In the genomic region with DNA sequence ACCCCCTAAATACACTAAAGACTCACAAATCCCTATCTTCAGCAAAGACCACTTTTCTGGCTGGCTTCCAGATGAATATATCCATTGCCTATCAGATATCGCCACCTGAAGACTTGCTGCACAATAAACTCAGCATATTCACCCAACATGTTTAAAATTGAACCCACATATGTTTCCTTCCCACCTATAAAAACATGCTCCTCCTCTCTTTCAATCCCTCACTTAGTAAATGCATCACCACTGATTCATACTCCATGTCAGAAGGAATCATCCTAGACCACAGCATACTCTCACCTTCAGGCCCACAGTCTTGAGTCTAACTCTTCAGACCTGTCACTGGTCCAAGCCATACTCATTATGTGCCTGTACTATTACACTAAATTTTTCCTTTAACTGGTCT, we compare ENCODE assay signal across 17 cellular contexts. TPM values are rescaled to one million over a fixed set of nuclear protein-coding genes. Genes with fewer than 3 reads are reported as not detected.
DNase-seq lines count a peak whose midpoint lies in the region; ATAC-seq, FAIRE-seq and TF ChIP-seq lines count a peak whose summit lies in the region.
"Had no signal": no experiment of that assay in that cellular context is flagged by ENCODE, and none has a peak within 500 bp of the region (broad histone marks: within the 10 kb centered on the region; RNA-seq: fewer than 3 reads in every experiment).

No MANE protein-coding gene starts in this region.

- no peaks in the 10 kb centered on the region for H3K9me3 Mint-ChIP-seq in activated T-cell treated with anti-CD3 and anti-CD28 coated beads, Interleukin-2, amount 50 U/mL, for 72 hours
- H3K9me3 Mint-ChIP-seq in activated T-cell treated with anti-CD3 and anti-CD28 coated beads, Interleukin-2, amount 50 U/mL, for 24 hours, result no peaks in the 10 kb centered on the region
- no peaks in the 10 kb centered on the region for H3K9me3 Mint-ChIP-seq in stimulated activated effector memory CD8-positive, alpha-beta T cell treated with anti-CD3 and anti-CD28 coated beads, Interleukin-12 subunit alpha, Interleukin-12 subunit beta, amount 100 ng/mL, for 72 hours
- H3K9me3 Mint-ChIP-seq: immature natural killer cell had no signal

- H3K36me3 Mint-ChIP-seq in activated T-cell treated with anti-CD3 and anti-CD28 coated beads, Interleukin-2, amount 50 U/mL, for 72 hours (ENCODE audit: insufficient read depth in 2 of 2), result peaks cover 3 to 29% of the 10 kb centered on the region in 2 donors
- H3K36me3 Mint-ChIP-seq in activated T-cell treated with anti-CD3 and anti-CD28 coated beads, Interleukin-2, amount 50 U/mL, for 24 hours (ENCODE audit: low read depth), result peaks cover 29% of the 10 kb centered on the region
- peaks cover 26% of the 10 kb centered on the region for H3K36me3 Mint-ChIP-seq in stimulated activated effector memory CD8-positive, alpha-beta T cell treated with anti-CD3 and anti-CD28 coated beads, Interleukin-12 subunit alpha, Interleukin-12 subunit beta, amount 100 ng/mL, for 72 hours
- H3K36me3 Mint-ChIP-seq: immature natural killer cell had no signal

- no peaks in the 10 kb centered on the region for H3K27me3 ChIP-seq in bronchial epithelial cell (ENCODE audit: control insufficient read depth, insufficient read depth, low read length)
- no peaks in the 10 kb centered on the region for H3K27me3 ChIP-seq in suprapubic skin

- H3K36me3 ChIP-seq in bronchial epithelial cell (ENCODE audit: control insufficient read depth, insufficient read depth, low read length) (no peaks in the 10 kb centered on the region), suprapubic skin (no peaks in the 10 kb centered on the region)

- TF ChIP-seq POLR2A in suprapubic skin (IDR thresholded peaks at IDR 0.05), result no peak

- no peaks in the 10 kb centered on the region for H3K27me3 Mint-ChIP-seq in activated T-cell treated with anti-CD3 and anti-CD28 coated beads, Interleukin-2, amount 50 U/mL, for 72 hours (ENCODE audit: low read depth)
- no peaks in the 10 kb centered on the region for H3K27me3 Mint-ChIP-seq in activated T-cell treated with anti-CD3 and anti-CD28 coated beads, Interleukin-2, amount 50 U/mL, for 24 hours

- WGBS in suprapubic skin, result 100% methylated on average over 1 of the region's 1 CpG

- no peak for TF ChIP-seq CTCF in bronchial epithelial cell (IDR thresholded peaks at IDR 0.05; ENCODE audit: insufficient read depth, low read length, severe bottlenecking)
- no peak for TF ChIP-seq CTCF in suprapubic skin (IDR thresholded peaks at IDR 0.05)

- no peak for TF ChIP-seq EP300 in suprapubic skin (IDR thresholded peaks at IDR 0.05)

- ATAC-seq in activated T-cell treated with anti-CD3 and anti-CD28 coated beads, Interleukin-2, amount 50 U/mL, for 72 hours (replicated peaks in 1 of 2), result peak; percentile 85 to 95
- peak; percentile 92 for ATAC-seq in stimulated activated effector memory CD8-positive, alpha-beta T cell treated with anti-CD3 and anti-CD28 coated beads, Interleukin-12 subunit alpha, Interleukin-12 subunit beta, amount 100 ng/mL, for 72 hours
- ATAC-seq in GM19328 (IDR thresholded peaks at IDR 0.05; ENCODE audit: unreplicated experiment), result no peak

- no peak overlapping the region for H3K27ac ChIP-seq in suprapubic skin
- H3K27ac ChIP-seq: VCaP had no signal

- H3K9me3 ChIP-seq in suprapubic skin, result no peaks in the 10 kb centered on the region

- H3K4me1 ChIP-seq in suprapubic skin, result peaks cover 5% of the 10 kb centered on the region

- H3K27ac Mint-ChIP-seq in activated T-cell treated with anti-CD3 and anti-CD28 coated beads, Interleukin-2, amount 50 U/mL, for 72 hours, result no peak overlapping the region
- no peak overlapping the region for H3K27ac Mint-ChIP-seq in activated T-cell treated with anti-CD3 and anti-CD28 coated beads, Interleukin-2, amount 50 U/mL, for 24 hours
- H3K27ac Mint-ChIP-seq in stimulated activated effector memory CD8-positive, alpha-beta T cell treated with anti-CD3 and anti-CD28 coated beads, Interleukin-12 subunit alpha, Interleukin-12 subunit beta, amount 100 ng/mL, for 72 hours, result no peak overlapping the region
- H3K27ac Mint-ChIP-seq: immature natural killer cell had no signal

- no peak overlapping the region for H3K4me3 Mint-ChIP-seq in activated T-cell treated with anti-CD3 and anti-CD28 coated beads, Interleukin-2, amount 50 U/mL, for 72 hours
- no peak overlapping the region for H3K4me3 Mint-ChIP-seq in activated T-cell treated with anti-CD3 and anti-CD28 coated beads, Interleukin-2, amount 50 U/mL, for 24 hours
- no peak overlapping the region for H3K4me3 Mint-ChIP-seq in stimulated activated effector memory CD8-positive, alpha-beta T cell treated with anti-CD3 and anti-CD28 coated beads, Interleukin-12 subunit alpha, Interleukin-12 subunit beta, amount 100 ng/mL, for 72 hours
- H3K4me3 Mint-ChIP-seq: immature natural killer cell, neural crest cell had no signal

- H3K4me1 Mint-ChIP-seq in activated T-cell treated with anti-CD3 and anti-CD28 coated beads, Interleukin-2, amount 50 U/mL, for 72 hours (ENCODE audit: low read depth), result peaks cover 30% of the 10 kb centered on the region
- peaks cover 25% of the 10 kb centered on the region for H3K4me1 Mint-ChIP-seq in activated T-cell treated with anti-CD3 and anti-CD28 coated beads, Interleukin-2, amount 50 U/mL, for 24 hours (ENCODE audit: low read depth)
- H3K4me1 Mint-ChIP-seq in stimulated activated effector memory CD8-positive, alpha-beta T cell treated with anti-CD3 and anti-CD28 coated beads, Interleukin-12 subunit alpha, Interleukin-12 subunit beta, amount 100 ng/mL, for 72 hours, result peaks cover 28% of the 10 kb centered on the region

- FAIRE-seq in bronchial epithelial cell (lab: Jason Lieb, UNC), result no peak
- FAIRE-seq: GM12891 had no signal

- H3K4me3 ChIP-seq in bronchial epithelial cell (ENCODE audit: low read depth, low read length), result no peak overlapping the region
- no peak overlapping the region for H3K4me3 ChIP-seq in suprapubic skin

- DNase-seq in activated T-cell treated with anti-CD3 and anti-CD28 coated beads, Interleukin-2, amount 50 U/mL, for 72 hours, result no peak
- no peak for DNase-seq in activated T-cell treated with anti-CD3 and anti-CD28 coated beads, Interleukin-2, amount 50 U/mL, for 24 hours
- DNase-seq in LHCN-M2 (ENCODE audit: low read depth), result peak; percentile 42
- peak; percentile 82 for DNase-seq in bronchial epithelial cell (ENCODE audit: low read depth)
- no peak for DNase-seq in stimulated activated effector memory CD8-positive, alpha-beta T cell treated with anti-CD3 and anti-CD28 coated beads, Interleukin-12 subunit alpha, Interleukin-12 subunit beta, amount 100 ng/mL, for 72 hours (ENCODE audit: low spot score in 2 of 2)
- no peak for DNase-seq in cortex of kidney (lab: John Stamatoyannopoulos, UW)
- DNase-seq in suprapubic skin (ENCODE audit: low spot score in 2 of 2), result no peak
- DNase-seq: activated CD8-positive, alpha-beta memory T cell treated with anti-CD3 and anti-CD28 coated beads for 24 hours; activated gamma-delta T cell treated with Interleukin-2 at 50 U/mL for 16 hours; immature natural killer cell; mesendoderm; NCI-H2029; NCI-H526 treated with DMSO at 0.1 percent for 48 hours had no signal

RNA-seq across cellular contexts. Expression of a gene that starts 5.2 kb away (rescaled TPM):
- total RNA-seq in activated T-cell treated with anti-CD3 and anti-CD28 coated beads, Interleukin-2, amount 50 U/mL, for 72 hours, result 10 to 100 TPM; 23.7 to 25.2 TPM
- 34.6 and 35.1 TPM in 2 replicates for total RNA-seq in LHCN-M2 (2014; rRNA removed)
- 16.5 TPM for polyA plus RNA-seq in LHCN-M2 (2012)
- total RNA-seq in bronchial epithelial cell, result 0.13 TPM in 1 of 2 replicates, not detected in the other
- 1 to 10 TPM in 2 of 4 donors, under 1 TPM in 1, not detected in 1; 0.62 to 4.3 (median 1.2) TPM for total RNA-seq in suprapubic skin

RNA-seq across cellular contexts. Expression of a gene that starts 16.1 kb away (rescaled TPM):
- not detected for total RNA-seq in activated T-cell treated with anti-CD3 and anti-CD28 coated beads, Interleukin-2, amount 50 U/mL, for 72 hours
- total RNA-seq in LHCN-M2 (2014; rRNA removed) (not detected in 2 replicates), bronchial epithelial cell (not detected in 2 replicates), suprapubic skin (not detected)
- not detected for polyA plus RNA-seq in LHCN-M2 (2012)
- total RNA-seq: neural crest cell had no signal
- polyA plus RNA-seq: immature natural killer cell had no signal

Comparison
In these comparisons a context has a peak if more than half of its experiments do, and no peak if none do; other contexts are left out.
1. DNase-seq: peak in LHCN-M2 (single experiment) and bronchial epithelial cell (single experiment); none in activated T-cell treated with anti-CD3 and anti-CD28 coated beads, Interleukin-2, amount 50 U/mL, for 72 hours (0 of 2), activated T-cell treated with anti-CD3 and anti-CD28 coated beads, Interleukin-2, amount 50 U/mL, for 24 hours (single experiment), stimulated activated effector memory CD8-positive, alpha-beta T cell treated with anti-CD3 and anti-CD28 coated beads, Interleukin-12 subunit alpha, Interleukin-12 subunit beta, amount 100 ng/mL, for 72 hours (0 of 2), cortex of kidney (single experiment) and suprapubic skin (0 of 2).